Comparison of ENCODE assay signal across 19 cellular contexts in the genomic region with DNA sequence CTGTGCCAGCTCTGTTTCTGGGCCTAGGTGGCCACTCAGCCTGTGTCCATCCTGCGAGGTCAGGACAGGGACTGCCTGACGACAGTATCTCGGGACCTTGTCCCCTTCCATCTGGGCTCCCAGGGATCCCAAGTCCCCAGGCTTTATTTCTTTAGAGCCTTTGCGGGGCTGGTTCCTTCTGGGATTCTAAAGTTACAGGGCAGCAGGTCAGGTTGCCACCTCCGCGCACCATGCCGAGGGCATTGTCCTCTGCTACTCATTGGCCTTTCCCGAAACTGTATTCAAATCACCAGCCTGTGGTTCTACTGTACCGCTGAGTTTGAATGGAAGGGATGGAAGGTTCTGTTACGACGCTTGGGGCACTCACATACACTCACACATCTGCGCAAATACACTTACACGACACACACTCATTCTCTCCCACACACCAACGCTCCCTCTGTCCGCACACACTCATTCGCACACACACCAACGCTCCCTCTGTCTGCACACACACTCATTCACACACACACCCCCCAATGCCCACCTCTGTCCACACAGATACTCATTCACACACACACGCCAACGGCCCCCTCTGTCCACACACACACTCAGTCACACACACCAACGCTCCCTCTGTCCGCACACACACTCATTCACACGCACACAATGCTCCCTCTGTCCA. TPM values are rescaled to one million over a fixed set of nuclear protein-coding genes. Genes with fewer than 3 reads are reported as not detected.
DNase-seq lines count a peak whose midpoint lies in the region; ATAC-seq, FAIRE-seq and TF ChIP-seq lines count a peak whose summit lies in the region.
"Had no signal": no experiment of that assay in that cellular context is flagged by ENCODE, and none has a peak within 500 bp of the region (broad histone marks: within the 10 kb centered on the region; RNA-seq: fewer than 3 reads in every experiment).

No MANE protein-coding gene starts in this region.

- H3K56ac ChIP-seq in IMR-90 (ENCODE audit: extremely low read depth, insufficient read depth, low read length) (no peak overlapping the region), H1 (replicated peaks; ENCODE audit: insufficient read length, low read depth, low read length) (no peak overlapping the region)

- CTCF ChIA-PET in IMR-90 (lab: Yijun Ruan, JAX) (no interaction called here), H1 (lab: Charles Lee; ENCODE audit: partially characterized antibody) (no interaction called here)

- WGBS in IMR-90 (ENCODE audit: extremely low coverage in 2 of 2, insufficient read length in 1 of 2), 2 experiments, result 97 to 100% methylated on average over 5 to 13 of the region's 22 CpGs
- 86 to 100% methylated on average over 6 to 21 of the region's 22 CpGs for WGBS in H1 (ENCODE audit: extremely low coverage in 1 of 2, insufficient coverage in 1 of 2, insufficient read length in 1 of 2, insufficient replicate concordance in 2 of 2, low coverage in 1 of 2, low lambda C conversion rate in 2 of 2, missing lambda C conversion rate in 1 of 2), 2 experiments

- H3K9me3 ChIP-seq in IMR-90 (ENCODE audit: control insufficient read depth, insufficient read depth, low read length), result no peaks in the 10 kb centered on the region
- H3K9me3 ChIP-seq in H1 (ENCODE audit: insufficient read depth in 2 of 2, low read depth in 1 of 2, low read length in 1 of 2), result peaks cover 0 to 3% of the 10 kb centered on the region in 2 experiments; a peak in 1 of 4 replicates
- H3K9me3 ChIP-seq in osteoblast (ENCODE audit: low read depth, low read length), result no peaks in the 10 kb centered on the region
- H3K9me3 ChIP-seq: Caco-2 had no signal

- H3K27ac ChIP-seq in IMR-90 (ENCODE audit: insufficient read depth, low read length), result no peak overlapping the region
- no peak overlapping the region for H3K27ac ChIP-seq in H1 (ENCODE audit: low read depth, low read length)
- H3K27ac ChIP-seq in osteoblast (ENCODE audit: low read depth, low read length), result no peak overlapping the region

- no peak overlapping the region for H2BK20ac ChIP-seq in IMR-90 (ENCODE audit: low read depth, low read length)
- no peak overlapping the region for H2BK20ac ChIP-seq in H1 (ENCODE audit: low read length)

- H3K4me3 ChIP-seq in IMR-90 (ENCODE audit: insufficient read depth, low read depth, low read length) (no peak overlapping the region), H1 (ENCODE audit: extremely low read depth in 1 of 4, insufficient read depth in 2 of 4, low read depth in 3 of 4, low read length in 4 of 4) (no peak overlapping the region), osteoblast (ENCODE audit: insufficient read depth, low read length) (no peak overlapping the region)

- H3K4me2 ChIP-seq in IMR-90 (ENCODE audit: low read depth, low read length), result no peak overlapping the region
- no peak overlapping the region for H3K4me2 ChIP-seq in H1 (ENCODE audit: insufficient read depth in 1 of 2, low read depth in 2 of 2, low read length in 2 of 2)
- no peak overlapping the region for H3K4me2 ChIP-seq in osteoblast (ENCODE audit: insufficient read depth, low read length)

- no peak overlapping the region for H2BK5ac ChIP-seq in IMR-90 (ENCODE audit: low read depth, low read length, poor library complexity, severe bottlenecking)
- H2BK5ac ChIP-seq in H1 (ENCODE audit: low read depth, low read length), result no peak overlapping the region; the same call in 1 of the 2 replicates

- no peak overlapping the region for H3K9ac ChIP-seq in IMR-90 (ENCODE audit: low read depth, low read length)
- H3K9ac ChIP-seq in H1 (replicated peaks in 1 of 4; ENCODE audit: extremely low read depth in 1 of 4, low read depth in 3 of 4, low read length in 3 of 4), result no peak overlapping the region

- H2AFZ ChIP-seq in IMR-90 (replicated peaks; ENCODE audit: low read length, poor library complexity), result peak overlapping the region; percentile 43
- H2AFZ ChIP-seq in H1 (ENCODE audit: low read length), result no peak overlapping the region
- no peak overlapping the region for H2AFZ ChIP-seq in osteoblast (ENCODE audit: low read length)

- FAIRE-seq in GM12891 (lab: Jason Lieb, UNC), result no peak
- no peak for FAIRE-seq in H1 (lab: Jason Lieb, UNC)
- FAIRE-seq: G401.6, GM18507, GM19239 had no signal

- in situ Hi-C loops in IMR-90 (cut with MboI; ENCODE audit: low sequenced_read_pairs), result no loop called here

- dilution Hi-C loops in IMR-90 (cut with HindIII; ENCODE audit: low sequenced_read_pairs, unreplicated experiment), result no loop called here

- H3K27me3 ChIP-seq in IMR-90 (ENCODE audit: control insufficient read depth, insufficient read depth, low read length), result no peaks in the 10 kb centered on the region; the same call in 1 of the 2 replicates
- H3K27me3 ChIP-seq in H1 (replicated peaks in 1 of 4; ENCODE audit: control insufficient read depth in 3 of 4, extremely low read depth in 1 of 4, insufficient read depth in 3 of 4, low read length in 3 of 4), result no peaks in the 10 kb centered on the region
- no peaks in the 10 kb centered on the region for H3K27me3 ChIP-seq in osteoblast (ENCODE audit: insufficient read depth, low read length)

- no peak overlapping the region for H2BK12ac ChIP-seq in H1 (ENCODE audit: low read depth, low read length)

- H3K36me3 ChIP-seq in IMR-90 (ENCODE audit: control insufficient read depth, insufficient read depth, low read length) (no peaks in the 10 kb centered on the region), H1 (ENCODE audit: control insufficient read depth in 2 of 4, insufficient read depth in 4 of 4, low read length in 3 of 4) (no peaks in the 10 kb centered on the region), osteoblast (ENCODE audit: insufficient read depth, low read length) (no peaks in the 10 kb centered on the region)

- H4K20me1 ChIP-seq in IMR-90 (ENCODE audit: insufficient read depth, low read length), result no peaks in the 10 kb centered on the region
- no peaks in the 10 kb centered on the region for H4K20me1 ChIP-seq in H1 (replicated peaks in 1 of 2; ENCODE audit: control insufficient read depth in 1 of 2, insufficient read depth in 2 of 2, low read length in 2 of 2)
- no peaks in the 10 kb centered on the region for H4K20me1 ChIP-seq in osteoblast (ENCODE audit: insufficient read depth, low read length)

- no peak overlapping the region for H3K14ac ChIP-seq in IMR-90 (replicated peaks; ENCODE audit: low read depth, low read length)
- no peak overlapping the region for H3K14ac ChIP-seq in H1 (ENCODE audit: insufficient read length)

- no peak overlapping the region for H3K23ac ChIP-seq in IMR-90 (ENCODE audit: low read depth, low read length)
- H3K23ac ChIP-seq in H1 (ENCODE audit: insufficient read length), result no peak overlapping the region

- no peak for TF ChIP-seq POLR2A in GM12891 (IDR thresholded peaks at IDR 0.05; ENCODE audit: low read depth, low read length)
- TF ChIP-seq POLR2A in IMR-90 (IDR thresholded peaks at IDR 0.05; ENCODE audit: low read depth, low read length), result no peak
- no peak for TF ChIP-seq POLR2A in H1 (IDR thresholded peaks at IDR 0.05; ENCODE audit: control extremely low read depth in 1 of 2, low read depth in 2 of 2, low read length in 2 of 2)

- H3K18ac ChIP-seq in IMR-90 (ENCODE audit: low read depth, low read length) (no peak overlapping the region), H1 (ENCODE audit: extremely low read depth, low read length) (no peak overlapping the region)

- H4K5ac ChIP-seq in IMR-90 (ENCODE audit: low read depth, low read length) (no peak overlapping the region), H1 (ENCODE audit: insufficient read length, low read depth, low read length) (no peak overlapping the region)

- no peak for TF ChIP-seq RAD21 in IMR-90 (IDR thresholded peaks at IDR 0.05; ENCODE audit: low read length)
- no peak for TF ChIP-seq RAD21 in H1 (IDR thresholded peaks at IDR 0.05 in 1 of 2, conservative IDR thresholded peaks at IDR 0.05 in 1 of 2; ENCODE audit: low read depth in 2 of 2, low read length in 2 of 2)

- H3K79me2 ChIP-seq in H1 (ENCODE audit: control insufficient read depth in 1 of 2, insufficient read depth in 2 of 2, low read length in 2 of 2) (no peaks in the 10 kb centered on the region), osteoblast (ENCODE audit: insufficient read depth, low read length) (no peaks in the 10 kb centered on the region)

- H3K79me1 ChIP-seq in IMR-90 (ENCODE audit: low read depth in 1 of 2, low read length in 2 of 2), result no peaks in the 10 kb centered on the region
- no peaks in the 10 kb centered on the region for H3K79me1 ChIP-seq in H1 (ENCODE audit: low read depth, low read length)

- peak overlapping the region; percentile 27; the same call in 1 of the 2 replicates for H3K4ac ChIP-seq in IMR-90 (ENCODE audit: low read depth, low read length)
- no peak overlapping the region for H3K4ac ChIP-seq in H1 (replicated peaks; ENCODE audit: insufficient read length, low read depth, low read length)

- H4K91ac ChIP-seq in IMR-90 (ENCODE audit: insufficient read depth, low read depth, low read length) (no peak overlapping the region), H1 (replicated peaks; ENCODE audit: insufficient read length, low read length) (no peak overlapping the region)

- no peak for TF ChIP-seq EP300 in H1 (IDR thresholded peaks at IDR 0.05; ENCODE audit: borderline replicate concordance in 1 of 2, low read depth in 2 of 2, low read length in 2 of 2)

- H3K4me1 ChIP-seq in IMR-90 (ENCODE audit: control insufficient read depth, insufficient read depth, low read length), result no peaks in the 10 kb centered on the region; the same call in 1 of the 2 replicates
- H3K4me1 ChIP-seq in H1 (replicated peaks in 1 of 4; ENCODE audit: control insufficient read depth in 3 of 4, insufficient read depth in 4 of 4, low read length in 3 of 4), result no peaks in the 10 kb centered on the region; a peak in 1 of 7 replicates
- peaks cover 3% of the 10 kb centered on the region for H3K4me1 ChIP-seq in osteoblast (ENCODE audit: insufficient read depth, low read length)
- H3K4me1 ChIP-seq: Caco-2 had no signal

- ATAC-seq in IMR-90 (ENCODE audit: low read depth), result no peak
- ATAC-seq in GM21619 (IDR thresholded peaks at IDR 0.05; ENCODE audit: unreplicated experiment), result no peak
- no peak for ATAC-seq in GM18909 (IDR thresholded peaks at IDR 0.05; ENCODE audit: poor library complexity, unreplicated experiment)
- ATAC-seq: CD8-positive, alpha-beta T cell had no signal

- H4K8ac ChIP-seq in IMR-90 (ENCODE audit: low read depth in 2 of 2, low read length in 2 of 2) (no peak overlapping the region), H1 (ENCODE audit: extremely low read depth, insufficient read depth, low read length) (no peak overlapping the region)

- DNase-seq in GM12891 (ENCODE audit: insufficient read length, low spot score) (no peak), IMR-90 (no peak), H1 (ENCODE audit: low read depth in 1 of 2, low spot score in 2 of 2) (no peak), osteoblast (ENCODE audit: insufficient read length, low spot score, missing footprints) (peak; percentile 37), epidermal melanocyte (ENCODE audit: insufficient read length, low spot score) (no peak), NCI-H1092 treated with DMSO at 0.1 percent for 48 hours (lab: John Stamatoyannopoulos, UW) (no peak)
- DNase-seq: C1 segment of cervical spinal cord; Caco-2; CD8-positive, alpha-beta T cell; DMS153; DND-41; GOT3; H7; HCEC 1CT had no signal

- peaks cover 12% of the 10 kb centered on the region; the same call in 1 of the 2 replicates for H3K23me2 ChIP-seq in H1 (ENCODE audit: low read depth, low read length)

- intact Hi-C loops in IMR-90 (cut with micrococcal nuclease), result no loop called here

- no peak overlapping the region for H2AK9ac ChIP-seq in IMR-90 (replicated peaks; ENCODE audit: low read depth, low read length, poor library complexity)

- POLR2A ChIA-PET in IMR-90 (lab: Charles Lee; ENCODE audit: unreplicated experiment), result no interaction called here
- POLR2A ChIA-PET in H1 (lab: Charles Lee; ENCODE audit: partially characterized antibody), result no interaction called here

- TF ChIP-seq CTCF in IMR-90 (conservative IDR thresholded peaks at IDR 0.05; ENCODE audit: low read depth, low read length) (no peak), H1 (IDR thresholded peaks at IDR 0.05; ENCODE audit: control extremely low read depth in 1 of 3, insufficient read depth in 1 of 3, low read depth in 1 of 3, low read length in 3 of 3) (no peak), osteoblast (IDR thresholded peaks at IDR 0.05; ENCODE audit: extremely low read depth, low read depth, low read length) (no peak)

- H2BK15ac ChIP-seq in IMR-90 (ENCODE audit: low read depth, low read length), result no peak overlapping the region
- no peak overlapping the region; the same call in 1 of the 2 replicates for H2BK15ac ChIP-seq in H1 (ENCODE audit: low read length)

- H2BK120ac ChIP-seq in IMR-90 (ENCODE audit: low read depth, low read length) (no peak overlapping the region), H1 (replicated peaks; ENCODE audit: low read depth, low read length) (no peak overlapping the region)

- 0 out of 2 replicates have a peak overlapping the region, but pooled peaks have one; percentile 16 for H2AK5ac ChIP-seq in IMR-90 (ENCODE audit: low read depth, low read length)
- 0 out of 2 replicates have a peak overlapping the region, but pooled peaks have one; percentile 53 for H2AK5ac ChIP-seq in H1 (ENCODE audit: low read depth, low read length)

- BruUV-seq in IMR-90 (replicated peaks; lab: Mats Ljungman, UMichigan), result no TSS peak

- H3K9me1 ChIP-seq in IMR-90 (ENCODE audit: insufficient read depth, low read length), result no peaks in the 10 kb centered on the region

RNA-seq across cellular contexts. Expression of gene THBS2, which starts 59.8 kb away (rescaled TPM):
- polyA plus RNA-seq in GM12891 (2012; ENCODE audit: low read depth, missing spikeins), result 0.12 TPM
- 101 and 113 TPM in 2 replicates for total RNA-seq in IMR-90 (2012; rRNA removed)
- polyA plus RNA-seq in IMR-90 (2012; rRNA removed), result 97.3 and 106 TPM in 2 replicates
- 99.4 and 135 TPM in 2 replicates for polyA plus RNA-seq in IMR-90 (2012; cell fraction: cytosol; rRNA removed)
- polyA plus RNA-seq in IMR-90 (2012; cell fraction: nucleus; rRNA removed; ENCODE audit: low replicate concordance), result 137 and 172 TPM in 2 replicates
- total RNA-seq in H1 (2021; fragmentation: NEBNext Ultra II Directional; extraction: Animal tissue kit (Norgen Biotek cat#: 25700)), result 22.5 and 23.3 TPM in 2 replicates
- polyA plus RNA-seq in H1 (2011; rRNA removed), result 11.0 and 14.5 TPM in 2 replicates
- 13.2 TPM for polyA plus RNA-seq in H1 (2011; cell fraction: cytosol; rRNA removed)
- 33.1 TPM for polyA plus RNA-seq in H1 (2011; cell fraction: nucleus; rRNA removed)
- 9.6 to 12.8 TPM (median 11.3 TPM) in 4 replicates for polyA plus RNA-seq in H1 (2012, experiment 1 of 2)
- 3.1 TPM for polyA plus RNA-seq in H1 (2012, experiment 2 of 2)
- 21.3 TPM for polyA plus RNA-seq in H1 (2013, experiment 1 of 2)
- 17.4 TPM for polyA plus RNA-seq in H1 (2013, experiment 2 of 2)
- 23.9 and 27.8 TPM in 2 replicates for polyA minus RNA-seq in H1 (2011; rRNA and poly(A)+ RNA removed)
- 17.0 TPM for polyA minus RNA-seq in H1 (2011; cell fraction: cytosol; rRNA and poly(A)+ RNA removed)
- 19.3 TPM for polyA minus RNA-seq in H1 (2011; cell fraction: nucleus; rRNA and poly(A)+ RNA removed)
- total RNA-seq in osteoblast, result 1,102 and 1,498 TPM in 2 replicates
- total RNA-seq: CD8-positive, alpha-beta T cell had no signal
